8 cellular contexts compared by ENCODE assay signal in genomic region chr12:106282457-106283097, GRCh38. TPM values are rescaled to one million over a fixed set of nuclear protein-coding genes. Genes with fewer than 3 reads are reported as not detected.
A peak's percentile ranks its signal among the peaks of the same experiment; 100 is the strongest.
DNase-seq lines count a peak whose midpoint lies in the region; ATAC-seq and TF ChIP-seq lines count a peak whose summit lies in the region.

No MANE protein-coding gene starts in this region.

- H3K9me3 ChIP-seq in OCI-LY3 (ENCODE audit: insufficient read depth, low read length) (0 out of 2 replicates have a peak, but pooled peaks cover 5% of the 10 kb centered on the region), trophoblast cell (ENCODE audit: insufficient read depth, low read depth, low read length) (no peaks in the 10 kb centered on the region)

- H4K20me1 ChIP-seq in OCI-LY3 (ENCODE audit: insufficient read depth, low read length), result no peaks in the 10 kb centered on the region

- WGBS in trophoblast cell (ENCODE audit: extremely low coverage, insufficient coverage, insufficient read length), result no CpG with 5 or more reads among the region's 7 CpGs

- H3K18ac ChIP-seq in trophoblast cell (ENCODE audit: low read length), result no peak overlapping the region

- H3K9ac ChIP-seq in OCI-LY3 (ENCODE audit: low read length) (no peak overlapping the region), trophoblast cell (ENCODE audit: low read length) (no peak overlapping the region)

- no peak overlapping the region for H4K12ac ChIP-seq in trophoblast cell (ENCODE audit: low read depth, low read length)

- no peak overlapping the region for H3K23ac ChIP-seq in trophoblast cell (ENCODE audit: low read length)

- peak; percentile 75 for TF ChIP-seq CTCF in OCI-LY3 (IDR thresholded peaks at IDR 0.05; ENCODE audit: low read depth, low read length)
- peak; percentile 56 for TF ChIP-seq CTCF in foreskin fibroblast (IDR thresholded peaks at IDR 0.05; ENCODE audit: low read depth, low read length)

- H3K27ac ChIP-seq in OCI-LY3 (ENCODE audit: low read length) (no peak overlapping the region), trophoblast cell (ENCODE audit: low read depth, low read length) (no peak overlapping the region)

- no peaks in the 10 kb centered on the region for H3K79me2 ChIP-seq in OCI-LY3 (ENCODE audit: low read length)
- H3K79me2 ChIP-seq in trophoblast cell (ENCODE audit: control insufficient read depth, insufficient read depth, low read length, poor library complexity), result no peaks in the 10 kb centered on the region

- H2AFZ ChIP-seq in OCI-LY3 (ENCODE audit: low read depth, low read length), result no peak overlapping the region
- no peak overlapping the region for H2AFZ ChIP-seq in trophoblast cell (ENCODE audit: insufficient read depth, low read length, poor library complexity)

- no peak overlapping the region for H3K4ac ChIP-seq in trophoblast cell (ENCODE audit: low read depth, low read length)

- H2BK120ac ChIP-seq in trophoblast cell (ENCODE audit: insufficient read depth, low read length, poor library complexity), result no peak overlapping the region

- peak; percentile 51 for ATAC-seq in HG03025 (IDR thresholded peaks at IDR 0.05; ENCODE audit: low FRiP score, unreplicated experiment)
- ATAC-seq in GM21381 (IDR thresholded peaks at IDR 0.05; ENCODE audit: unreplicated experiment), result no peak

- no peaks in the 10 kb centered on the region for H3K79me1 ChIP-seq in trophoblast cell (ENCODE audit: low read length)

- no peak overlapping the region for H4K8ac ChIP-seq in trophoblast cell (ENCODE audit: low read depth, low read length)

- H2BK12ac ChIP-seq in trophoblast cell (ENCODE audit: low read length), result no peak overlapping the region

- H3K27me3 ChIP-seq in OCI-LY3 (ENCODE audit: low read depth, low read length) (peaks cover 66% of the 10 kb centered on the region), trophoblast cell (ENCODE audit: insufficient read depth, low read length) (no peaks in the 10 kb centered on the region)

- H3K36me3 ChIP-seq in OCI-LY3 (replicated peaks; ENCODE audit: low read depth, low read length), result no peaks in the 10 kb centered on the region
- no peaks in the 10 kb centered on the region for H3K36me3 ChIP-seq in trophoblast cell (ENCODE audit: control insufficient read depth in 1 of 2, insufficient read depth in 2 of 2, low read length in 2 of 2)

- H3K4me1 ChIP-seq in OCI-LY3 (ENCODE audit: low read length) (peaks cover 6% of the 10 kb centered on the region), trophoblast cell (ENCODE audit: control insufficient read depth in 1 of 2, insufficient read depth in 2 of 2, low read length in 2 of 2) (no peaks in the 10 kb centered on the region)

- H2AK5ac ChIP-seq in trophoblast cell (ENCODE audit: low read length), result no peak overlapping the region

- no peak overlapping the region for H2BK5ac ChIP-seq in trophoblast cell (ENCODE audit: low read depth, low read length, poor library complexity)

- H3K14ac ChIP-seq in trophoblast cell (ENCODE audit: low read length), result no peak overlapping the region

- DNase-seq in EL, result peak; percentile 74
- peak; percentile 56 to 60 for DNase-seq in activated T-cell treated with anti-CD3 and anti-CD28 coated beads, Interleukin-2, amount 50 U/mL, for 48 hours
- peak; percentile 43 to 81 for DNase-seq in foreskin fibroblast
- DNase-seq in trophoblast cell, result peak; percentile 59 to 91
- no peak for DNase-seq in NCI-H128 (lab: John Stamatoyannopoulos, UW; ENCODE audit: unreplicated experiment)

- no peak overlapping the region for H4K91ac ChIP-seq in trophoblast cell (ENCODE audit: low read depth, low read length)

- H3K4me3 ChIP-seq in OCI-LY3 (ENCODE audit: low read length), result no peak overlapping the region
- H3K4me3 ChIP-seq in foreskin fibroblast (ENCODE audit: low read depth in 1 of 2, low read length in 2 of 2), result no peak overlapping the region
- H3K4me3 ChIP-seq in trophoblast cell (ENCODE audit: low read depth, low read length), result no peak overlapping the region

- H3K4me2 ChIP-seq in OCI-LY3 (ENCODE audit: low read length) (no peak overlapping the region), trophoblast cell (ENCODE audit: low read length) (no peak overlapping the region)

RNA-seq across cellular contexts. Expression of gene TCP11L2, which starts 20.0 kb away (rescaled TPM):
- polyA plus RNA-seq in trophoblast cell (2013), result 24.3 and 25.1 TPM in 2 replicates

RNA-seq across cellular contexts. Expression of gene CKAP4, which starts 34.8 kb away (rescaled TPM):
- polyA plus RNA-seq in trophoblast cell (2013), result 145 and 150 TPM in 2 replicates
